In the genomic region with DNA sequence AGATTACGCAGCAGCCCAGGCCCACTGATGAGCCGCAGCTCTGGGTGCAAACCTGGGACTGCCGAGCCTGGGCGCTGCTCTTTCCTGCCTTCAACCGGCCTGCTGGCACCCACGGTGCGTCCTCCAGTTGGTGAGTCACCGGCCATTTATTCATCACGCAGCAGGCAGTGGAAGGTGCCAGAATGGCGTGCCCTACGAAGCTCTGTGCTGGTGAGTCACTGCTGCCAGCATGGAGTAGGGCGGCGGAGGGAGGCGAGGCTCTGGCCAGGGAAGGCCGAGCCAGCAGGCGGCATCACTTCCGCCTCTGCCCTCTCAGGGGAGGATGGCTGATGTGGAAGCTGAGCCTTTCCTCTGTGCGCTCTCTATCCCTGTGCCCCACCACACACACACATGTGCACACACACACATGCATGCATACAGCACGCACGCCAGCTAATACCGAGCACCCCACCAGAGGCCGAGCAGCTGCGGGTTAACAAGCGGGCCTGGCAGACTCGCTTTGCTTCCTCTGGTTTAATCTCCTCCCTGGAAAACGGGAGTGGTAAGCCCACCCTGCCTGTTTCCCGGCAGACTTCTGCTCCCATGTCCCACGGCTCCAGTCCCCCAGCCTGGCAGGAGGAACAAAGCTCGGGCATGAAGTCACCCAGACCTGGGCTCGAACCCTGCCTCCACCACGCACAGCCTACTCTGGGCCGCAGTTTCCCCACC, we compare ENCODE assay signal across 15 cellular contexts. TPM values are rescaled to one million over a fixed set of nuclear protein-coding genes. Genes with fewer than 3 reads are reported as not detected.
A peak's percentile ranks its signal among the peaks of the same experiment; 100 is the strongest.
DNase-seq lines count a peak whose midpoint lies in the region; ATAC-seq and TF ChIP-seq lines count a peak whose summit lies in the region.
"Had no signal": no experiment of that assay in that cellular context is flagged by ENCODE, and none has a peak within 500 bp of the region (broad histone marks: within the 10 kb centered on the region; RNA-seq: fewer than 3 reads in every experiment).

No MANE protein-coding gene starts in this region.

- no peaks in the 10 kb centered on the region for H3K4me1 Mint-ChIP-seq in MCF 10A (ENCODE audit: insufficient read depth, unreplicated experiment)
- H3K4me1 Mint-ChIP-seq in activated CD8-positive, alpha-beta memory T cell treated with anti-CD3 and anti-CD28 coated beads, Interleukin-2, amount 10 ng/mL, durations not matched to agents 7 days and 5 days, result no peaks in the 10 kb centered on the region
- H3K4me1 Mint-ChIP-seq: CD14-positive monocyte had no signal

- POLR2A ChIA-PET in MCF 10A (lab: Yijun Ruan, JAX), result no interaction called here

- no peak overlapping the region for H3K27ac Mint-ChIP-seq in MCF 10A (ENCODE audit: low read depth, unreplicated experiment)
- H3K27ac Mint-ChIP-seq in activated CD8-positive, alpha-beta memory T cell treated with anti-CD3 and anti-CD28 coated beads, Interleukin-2, amount 10 ng/mL, durations not matched to agents 7 days and 5 days, result no peak overlapping the region
- H3K27ac Mint-ChIP-seq: activated naive CD8-positive, alpha-beta T cell; CD14-positive monocyte had no signal

- intact Hi-C loops in MCF 10A (cut with micrococcal nuclease), result no loop called here

- H3K9me3 Mint-ChIP-seq in MCF 10A (ENCODE audit: unreplicated experiment), result no peaks in the 10 kb centered on the region
- no peaks in the 10 kb centered on the region for H3K9me3 Mint-ChIP-seq in activated CD8-positive, alpha-beta memory T cell treated with anti-CD3 and anti-CD28 coated beads, Interleukin-2, amount 10 ng/mL, durations not matched to agents 7 days and 5 days (ENCODE audit: low read depth)

- BruUV-seq in MCF 10A (replicated peaks; lab: Mats Ljungman, UMichigan), result no TSS peak

- CTCF ChIA-PET in MCF 10A (lab: Yijun Ruan, JAX), result interaction anchor here (0.6 kb wide), 1 partner anchor 30 kb away, joined by 3 read pairs; no protein-coding TSS in a partner anchor
- CTCF ChIA-PET in activated CD8-positive, alpha-beta memory T cell treated with anti-CD3 and anti-CD28 coated beads, Interleukin-2, amount 10 ng/mL, durations not matched to agents 7 days and 5 days (lab: Charles Lee), result no interaction called here

- ATAC-seq in HG02938 (IDR thresholded peaks at IDR 0.05; ENCODE audit: unreplicated experiment) (no peak), HG02610 (IDR thresholded peaks at IDR 0.05; ENCODE audit: unreplicated experiment) (no peak), GM19452 (IDR thresholded peaks at IDR 0.05; ENCODE audit: unreplicated experiment) (no peak)
- ATAC-seq in activated CD8-positive, alpha-beta memory T cell treated with anti-CD3 and anti-CD28 coated beads, Interleukin-2, amount 10 ng/mL, durations not matched to agents 7 days and 5 days, result no peak

- TF ChIP-seq CTCF in MCF 10A (IDR thresholded peaks at IDR 0.05; ENCODE audit: unreplicated experiment), result no peak

- TF ChIP-seq RAD21 in Ishikawa (IDR thresholded peaks at IDR 0.05; ENCODE audit: low read depth), result no peak

- H3K36me3 Mint-ChIP-seq in MCF 10A (ENCODE audit: insufficient read depth, unreplicated experiment), result no peaks in the 10 kb centered on the region
- H3K36me3 Mint-ChIP-seq in activated CD8-positive, alpha-beta memory T cell treated with anti-CD3 and anti-CD28 coated beads, Interleukin-2, amount 10 ng/mL, durations not matched to agents 7 days and 5 days, result no peaks in the 10 kb centered on the region
- H3K36me3 Mint-ChIP-seq: activated naive CD8-positive, alpha-beta T cell; CD14-positive monocyte had no signal

- no peak for TF ChIP-seq EP300 in Ishikawa (IDR thresholded peaks at IDR 0.05; ENCODE audit: borderline replicate concordance)

- H3K27me3 Mint-ChIP-seq in MCF 10A (ENCODE audit: insufficient read depth, unreplicated experiment), result peaks cover 9% of the 10 kb centered on the region
- H3K27me3 Mint-ChIP-seq in activated CD8-positive, alpha-beta memory T cell treated with anti-CD3 and anti-CD28 coated beads, Interleukin-2, amount 10 ng/mL, durations not matched to agents 7 days and 5 days, result no peaks in the 10 kb centered on the region
- H3K27me3 Mint-ChIP-seq: activated naive CD8-positive, alpha-beta T cell had no signal

- DNase-seq in AG20443 (ENCODE audit: low spot score), result peak; percentile 87
- DNase-seq in MCF 10A (ENCODE audit: unreplicated experiment), result peak; percentile 94
- DNase-seq in occipital lobe (lab: John Stamatoyannopoulos, UW), result peak; percentile 68
- DNase-seq in activated CD8-positive, alpha-beta memory T cell treated with anti-CD3 and anti-CD28 coated beads, Interleukin-2, amount 10 ng/mL, durations not matched to agents 7 days and 5 days, result no peak
- DNase-seq: colonic mucosa, IMR-90, left cardiac atrium, NCI-H2029, Peyer's patch had no signal

- no peak overlapping the region for H3K4me3 Mint-ChIP-seq in MCF 10A (ENCODE audit: unreplicated experiment)
- H3K4me3 Mint-ChIP-seq in activated CD8-positive, alpha-beta memory T cell treated with anti-CD3 and anti-CD28 coated beads, Interleukin-2, amount 10 ng/mL, durations not matched to agents 7 days and 5 days, result no peak overlapping the region
- H3K4me3 Mint-ChIP-seq: activated naive CD8-positive, alpha-beta T cell; CD14-positive monocyte had no signal

TF ChIP-seq in Ishikawa, 13 proteins besides CTCF, POLR2A, EP300 and RAD21:
- TF ChIP-seq YY1 (IDR thresholded peaks at IDR 0.05; ENCODE audit: low read depth) (no peak), TEAD4 (IDR thresholded peaks at IDR 0.05) (no peak), ZBTB7A (IDR thresholded peaks at IDR 0.05; ENCODE audit: low read depth) (no peak), FOXM1 (IDR thresholded peaks at IDR 0.05; ENCODE audit: borderline replicate concordance, low read depth) (no peak)
- TF ChIP-seq, protein P1, sequence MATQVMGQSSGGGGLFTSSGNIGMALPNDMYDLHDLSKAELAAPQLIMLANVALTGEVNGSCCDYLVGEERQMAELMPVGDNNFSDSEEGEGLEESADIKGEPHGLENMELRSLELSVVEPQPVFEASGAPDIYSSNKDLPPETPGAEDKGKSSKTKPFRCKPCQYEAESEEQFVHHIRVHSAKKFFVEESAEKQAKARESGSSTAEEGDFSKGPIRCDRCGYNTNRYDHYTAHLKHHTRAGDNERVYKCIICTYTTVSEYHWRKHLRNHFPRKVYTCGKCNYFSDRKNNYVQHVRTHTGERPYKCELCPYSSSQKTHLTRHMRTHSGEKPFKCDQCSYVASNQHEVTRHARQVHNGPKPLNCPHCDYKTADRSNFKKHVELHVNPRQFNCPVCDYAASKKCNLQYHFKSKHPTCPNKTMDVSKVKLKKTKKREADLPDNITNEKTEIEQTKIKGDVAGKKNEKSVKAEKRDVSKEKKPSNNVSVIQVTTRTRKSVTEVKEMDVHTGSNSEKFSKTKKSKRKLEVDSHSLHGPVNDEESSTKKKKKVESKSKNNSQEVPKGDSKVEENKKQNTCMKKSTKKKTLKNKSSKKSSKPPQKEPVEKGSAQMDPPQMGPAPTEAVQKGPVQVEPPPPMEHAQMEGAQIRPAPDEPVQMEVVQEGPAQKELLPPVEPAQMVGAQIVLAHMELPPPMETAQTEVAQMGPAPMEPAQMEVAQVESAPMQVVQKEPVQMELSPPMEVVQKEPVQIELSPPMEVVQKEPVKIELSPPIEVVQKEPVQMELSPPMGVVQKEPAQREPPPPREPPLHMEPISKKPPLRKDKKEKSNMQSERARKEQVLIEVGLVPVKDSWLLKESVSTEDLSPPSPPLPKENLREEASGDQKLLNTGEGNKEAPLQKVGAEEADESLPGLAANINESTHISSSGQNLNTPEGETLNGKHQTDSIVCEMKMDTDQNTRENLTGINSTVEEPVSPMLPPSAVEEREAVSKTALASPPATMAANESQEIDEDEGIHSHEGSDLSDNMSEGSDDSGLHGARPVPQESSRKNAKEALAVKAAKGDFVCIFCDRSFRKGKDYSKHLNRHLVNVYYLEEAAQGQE (IDR thresholded peaks at IDR 0.05; ENCODE audit: low read depth), result no peak
- TF ChIP-seq, protein P2, sequence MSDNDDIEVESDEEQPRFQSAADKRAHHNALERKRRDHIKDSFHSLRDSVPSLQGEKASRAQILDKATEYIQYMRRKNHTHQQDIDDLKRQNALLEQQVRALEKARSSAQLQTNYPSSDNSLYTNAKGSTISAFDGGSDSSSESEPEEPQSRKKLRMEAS (IDR thresholded peaks at IDR 0.05), result peak; percentile 79

RNA-seq across cellular contexts. Expression of a gene that starts 39.2 kb away (rescaled TPM):
- total RNA-seq in MCF 10A (2022), result not detected in 2 replicates
- 77.8 TPM for total RNA-seq in occipital lobe
- under 1 TPM in 1 of 2 experiments, not detected in 1; 0.30 TPM for total RNA-seq in activated CD8-positive, alpha-beta memory T cell treated with anti-CD3 and anti-CD28 coated beads, Interleukin-2, amount 10 ng/mL, durations not matched to agents 7 days and 5 days

Comparison
In these comparisons a context has a peak if more than half of its experiments do, and no peak if none do; other contexts are left out.
1. RNA of a gene that starts 39.2 kb away (total RNA-seq): 77.8 TPM in occipital lobe (single experiment); 0.30 TPM in activated CD8-positive, alpha-beta memory T cell treated with anti-CD3 and anti-CD28 coated beads, Interleukin-2, amount 10 ng/mL, durations not matched to agents 7 days and 5 days and not detected in MCF 10A; every median in the first group is over 10 times any median in the second.